Comparison of ENCODE assay signal across 8 cellular contexts in the genomic region with DNA sequence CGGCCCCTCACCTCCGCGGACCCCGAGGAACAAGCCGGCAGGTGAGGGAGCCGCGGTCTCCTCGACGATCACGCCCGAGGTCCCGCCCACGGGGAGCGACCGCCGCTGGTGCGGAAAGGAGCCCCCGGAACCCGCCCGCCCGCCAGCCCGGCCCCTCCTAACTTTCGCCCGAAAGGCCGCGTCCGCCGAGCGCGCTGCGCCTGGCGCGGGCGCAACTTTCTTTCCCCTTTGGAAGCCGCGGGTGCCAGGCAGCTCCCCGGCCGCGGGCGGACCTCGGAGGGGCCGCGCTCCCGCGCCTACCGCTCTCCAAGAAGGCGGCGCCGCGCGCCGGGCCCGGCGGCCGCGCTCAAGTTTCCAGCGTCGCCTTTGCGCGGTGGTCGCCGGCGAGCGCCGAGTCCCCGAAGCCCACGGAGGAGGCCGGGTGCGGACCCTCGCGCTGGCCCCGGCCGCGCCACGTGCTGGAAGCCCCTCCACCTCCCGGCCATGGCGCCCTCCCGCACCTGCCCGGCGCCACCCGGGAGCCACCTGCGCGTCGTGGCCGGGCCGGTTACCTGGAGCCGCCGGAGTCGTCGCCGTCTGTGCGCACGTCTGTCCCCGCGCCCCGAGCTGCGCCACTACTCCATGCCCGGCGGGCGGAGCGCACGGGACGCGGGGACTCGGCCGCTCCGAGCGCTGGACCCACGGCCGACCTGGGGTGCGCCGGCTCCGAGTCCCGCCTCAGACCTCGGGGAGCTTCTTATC. TPM values are rescaled to one million over a fixed set of nuclear protein-coding genes. Genes with fewer than 3 reads are reported as not detected.
A peak's percentile ranks its signal among the peaks of the same experiment; 100 is the strongest.
DNase-seq lines count a peak whose midpoint lies in the region; ATAC-seq, FAIRE-seq and TF ChIP-seq lines count a peak whose summit lies in the region.

A gene with protein sequence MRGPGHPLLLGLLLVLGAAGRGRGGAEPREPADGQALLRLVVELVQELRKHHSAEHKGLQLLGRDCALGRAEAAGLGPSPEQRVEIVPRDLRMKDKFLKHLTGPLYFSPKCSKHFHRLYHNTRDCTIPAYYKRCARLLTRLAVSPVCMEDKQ (minus strand): TSS at position 90 of the 741 bp plus-strand sequence. CDS start 256 bp downstream, outside the sequence.

- no peaks in the 10 kb centered on the region for H3K9me3 ChIP-seq in WERI-Rb-1 (ENCODE audit: severe bottlenecking)
- no peaks in the 10 kb centered on the region for H3K9me3 ChIP-seq in prostate gland
- no peaks in the 10 kb centered on the region for H3K9me3 ChIP-seq in BE2C

- H3K4me1 ChIP-seq in prostate gland (replicated peaks) = peaks cover 10% of the 10 kb centered on the region
- H3K4me1 ChIP-seq in BE2C = no peaks in the 10 kb centered on the region

- H3K27ac ChIP-seq in WERI-Rb-1 (no peak within 1 kb of the TSS), prostate gland (no peak within 1 kb of the TSS)

- TF ChIP-seq POLR2A in GM12892 (IDR thresholded peaks at IDR 0.05; ENCODE audit: low read depth, low read length) (no peak), prostate gland (IDR thresholded peaks at IDR 0.05) (no peak)

- H3K27me3 ChIP-seq in WERI-Rb-1 (ENCODE audit: insufficient read depth, low read depth, severe bottlenecking) (peaks cover 53% of the 10 kb centered on the region), prostate gland (replicated peaks; ENCODE audit: insufficient read depth) (peaks cover 8% of the 10 kb centered on the region), BE2C (peaks cover 24% of the 10 kb centered on the region)

- FAIRE-seq in GM12892 (lab: Jason Lieb, UNC) (no peak), frontal cortex (lab: Jason Lieb, UNC) (no peak)

- no peaks in the 10 kb centered on the region for H3K36me3 ChIP-seq in WERI-Rb-1
- H3K36me3 ChIP-seq in prostate gland = no peaks in the 10 kb centered on the region
- H3K36me3 ChIP-seq in BE2C = no peaks in the 10 kb centered on the region

- intact Hi-C loops in prostate gland (cut with DNase I) = no loop called here

- no peak for ATAC-seq in GM21360 (IDR thresholded peaks at IDR 0.05; ENCODE audit: unreplicated experiment)
- no peak for ATAC-seq in GM21515 (IDR thresholded peaks at IDR 0.05; ENCODE audit: unreplicated experiment)
- ATAC-seq in GM18858 (IDR thresholded peaks at IDR 0.05; ENCODE audit: unreplicated experiment) = no peak

- DNase-seq in GM12892 (ENCODE audit: insufficient read length) (peak; percentile 29), WERI-Rb-1 (no peak), frontal cortex (ENCODE audit: low spot score in 2 of 2) (peak; percentile 20 to 38), prostate gland (ENCODE audit: low spot score) (no peak), BE2C (no peak)

- WGBS in prostate gland = 1% methylated on average over 81 of the region's 115 CpGs

- peak within 1 kb of the TSS; percentile 12 for H3K4me3 ChIP-seq in WERI-Rb-1 (ENCODE audit: low read depth, low read length)
- H3K4me3 ChIP-seq in prostate gland = peak within 1 kb of the TSS; percentile 26 to 35
- no peak within 1 kb of the TSS for H3K4me3 ChIP-seq in BE2C (ENCODE audit: low read depth, low read length)

- TF ChIP-seq CTCF in WERI-Rb-1 (IDR thresholded peaks at IDR 0.05; ENCODE audit: low read depth, low read length) (no peak), prostate gland (IDR thresholded peaks at IDR 0.05) (no peak), BE2C (IDR thresholded peaks at IDR 0.05; ENCODE audit: low read depth, low read length) (no peak)

RNA-seq across cellular contexts. Expression of the gene that starts here (rescaled TPM):
- not detected for polyA plus RNA-seq in GM12892 (2012; ENCODE audit: missing spikeins)
- 2.0 TPM for total RNA-seq in frontal cortex
- total RNA-seq in prostate gland = 10 to 100 TPM in 1 of 2 donors, 1 to 10 TPM in 1; 2.6 to 22.6 TPM
- polyA plus RNA-seq in BE2C (2012; ENCODE audit: insufficient read depth, insufficient read length, low read depth) = 0.82 TPM

Comparison
In these comparisons a context has a peak if more than half of its experiments do, and no peak if none do; other contexts are left out.
1. DNase-seq: peak in GM12892 (single experiment) and frontal cortex (2 of 2); none in WERI-Rb-1 (single experiment), prostate gland (single experiment) and BE2C (single experiment).